Comparison of ENCODE assay signal across 25 cellular contexts in genomic region chr19:32068805-32069204, GRCh38.
"Had no signal": no experiment of that assay in that cellular context is flagged by ENCODE, and none has a peak within 500 bp of the region (broad histone marks: within the 10 kb centered on the region; RNA-seq: fewer than 3 reads in every experiment).

No MANE protein-coding gene starts in this region.

- H3K27ac Mint-ChIP-seq: activated CD4-positive, alpha-beta memory T cell treated with anti-CD3 and anti-CD28 coated beads, Interleukin-2, amount 10 ng/mL, durations not matched to agents 7 days and 5 days; activated CD4-positive, alpha-beta T cell treated with anti-CD3 and anti-CD28 coated beads for 36 hours; activated CD4-positive, alpha-beta T cell treated with anti-CD3 and anti-CD28 coated beads, Interleukin-2, amount 10 ng/mL, durations not matched to agents 24 days and 14 days; activated naive CD4-positive, alpha-beta T cell treated with anti-CD3 and anti-CD28 coated beads, Interleukin-2, amount 10 ng/mL, durations not matched to agents 7 days and 5 days; activated naive CD4-positive, alpha-beta T cell treated with anti-CD3 and anti-CD28 coated beads, Interleukin-2, amount 50 U/mL, for 72 hours; activated naive CD8-positive, alpha-beta T cell treated with anti-CD3 and anti-CD28 coated beads, Interleukin-2, amount 10 ng/mL, durations not matched to agents 7 days and 5 days; activated T-cell treated with anti-CD3 and anti-CD28 coated beads, Interleukin-2, amount 50 U/mL, for 24 hours; activated T-cell treated with anti-CD3 and anti-CD28 coated beads, Interleukin-2, amount 50 U/mL, for 72 hours; dendritic cell treated with granulocyte-macrophage colony-stimulating factor and Interleukin-4, amounts not matched to agents 40 ng/mL and 50 ng/mL, for 4 days; endodermal cell had no signal

- H3K4me1 Mint-ChIP-seq: activated CD4-positive, alpha-beta memory T cell treated with anti-CD3 and anti-CD28 coated beads, Interleukin-2, amount 10 ng/mL, durations not matched to agents 7 days and 5 days; activated CD4-positive, alpha-beta T cell treated with anti-CD3 and anti-CD28 coated beads for 36 hours; activated CD4-positive, alpha-beta T cell treated with anti-CD3 and anti-CD28 coated beads, Interleukin-2, amount 10 ng/mL, durations not matched to agents 24 days and 14 days; activated naive CD4-positive, alpha-beta T cell treated with anti-CD3 and anti-CD28 coated beads, Interleukin-2, amount 10 ng/mL, durations not matched to agents 7 days and 5 days; activated naive CD8-positive, alpha-beta T cell treated with anti-CD3 and anti-CD28 coated beads, Interleukin-2, amount 10 ng/mL, durations not matched to agents 7 days and 5 days; central memory CD8-positive, alpha-beta T cell; endodermal cell had no signal

- H3K4me3 Mint-ChIP-seq: activated CD4-positive, alpha-beta memory T cell treated with anti-CD3 and anti-CD28 coated beads, Interleukin-2, amount 10 ng/mL, durations not matched to agents 7 days and 5 days; activated CD4-positive, alpha-beta T cell treated with anti-CD3 and anti-CD28 coated beads for 36 hours; activated CD4-positive, alpha-beta T cell treated with anti-CD3 and anti-CD28 coated beads, Interleukin-2, amount 10 ng/mL, durations not matched to agents 24 days and 14 days; activated naive CD4-positive, alpha-beta T cell treated with anti-CD3 and anti-CD28 coated beads, Interleukin-2, amount 10 ng/mL, durations not matched to agents 7 days and 5 days; activated naive CD8-positive, alpha-beta T cell treated with anti-CD3 and anti-CD28 coated beads, Interleukin-2, amount 10 ng/mL, durations not matched to agents 7 days and 5 days; activated T-cell treated with anti-CD3 and anti-CD28 coated beads, Interleukin-2, amount 50 U/mL, for 24 hours; activated T-cell treated with anti-CD3 and anti-CD28 coated beads, Interleukin-2, amount 50 U/mL, for 72 hours; central memory CD8-positive, alpha-beta T cell; dendritic cell treated with granulocyte-macrophage colony-stimulating factor and Interleukin-4, amounts not matched to agents 40 ng/mL and 50 ng/mL, for 4 days; endodermal cell had no signal

- H3K36me3 ChIP-seq: ascending aorta, brain microvascular endothelial cell had no signal

- H3K27ac ChIP-seq: ascending aorta, brain microvascular endothelial cell, coronary artery, dorsolateral prefrontal cortex had no signal

- DNase-seq: activated CD4-positive, alpha-beta memory T cell treated with anti-CD3 and anti-CD28 coated beads, Interleukin-2, amount 10 ng/mL, durations not matched to agents 7 days and 5 days; activated CD4-positive, alpha-beta T cell treated with anti-CD3 and anti-CD28 coated beads for 36 hours; activated CD4-positive, alpha-beta T cell treated with anti-CD3 and anti-CD28 coated beads, Interleukin-2, amount 10 ng/mL, durations not matched to agents 24 days and 14 days; activated CD4-positive, CD25-positive, alpha-beta regulatory T cell; activated CD4-positive, CD25-positive, alpha-beta regulatory T cell treated with anti-CD3 and anti-CD28 coated beads, Interleukin-2, amount 50 U/mL, for 72 hours; activated CD8-positive, alpha-beta memory T cell treated with anti-CD3 and anti-CD28 coated beads, Interleukin-2, amount 50 U/mL, for 48 hours; activated gamma-delta T cell; activated naive CD4-positive, alpha-beta T cell; activated naive CD4-positive, alpha-beta T cell treated with anti-CD3 and anti-CD28 coated beads, Interleukin-2, amount 10 ng/mL, durations not matched to agents 7 days and 5 days; activated naive CD8-positive, alpha-beta T cell treated with anti-CD3 and anti-CD28 coated beads, Interleukin-2, amount 10 ng/mL, durations not matched to agents 7 days and 5 days; activated T-cell treated with anti-CD3 and anti-CD28 coated beads for 4 hours; activated T-cell treated with anti-CD3 and anti-CD28 coated beads, Interleukin-2, amount 50 U/mL, for 24 hours; activated T-cell treated with anti-CD3 and anti-CD28 coated beads, Interleukin-2, amount 50 U/mL, for 72 hours; brain microvascular endothelial cell; dorsolateral prefrontal cortex; effector memory CD4-positive, alpha-beta T cell; endodermal cell; foreskin fibroblast; head of caudate nucleus; T-helper 2 cell had no signal

- H3K4me3 ChIP-seq: ascending aorta, coronary artery, dorsolateral prefrontal cortex had no signal

- H3K4me1 ChIP-seq: ascending aorta had no signal

- H3K27me3 ChIP-seq: ascending aorta, brain microvascular endothelial cell had no signal

- H3K36me3 Mint-ChIP-seq: activated naive CD4-positive, alpha-beta T cell treated with anti-CD3 and anti-CD28 coated beads, Interleukin-2, amount 10 ng/mL, durations not matched to agents 7 days and 5 days; activated naive CD4-positive, alpha-beta T cell treated with anti-CD3 and anti-CD28 coated beads, Interleukin-2, amount 50 U/mL, for 72 hours; activated naive CD8-positive, alpha-beta T cell treated with anti-CD3 and anti-CD28 coated beads, Interleukin-2, amount 10 ng/mL, durations not matched to agents 7 days and 5 days had no signal

- H3K9me3 ChIP-seq: ascending aorta had no signal

- H3K27me3 Mint-ChIP-seq: activated CD4-positive, alpha-beta memory T cell treated with anti-CD3 and anti-CD28 coated beads, Interleukin-2, amount 10 ng/mL, durations not matched to agents 7 days and 5 days; activated CD4-positive, alpha-beta T cell treated with anti-CD3 and anti-CD28 coated beads for 36 hours; activated CD4-positive, alpha-beta T cell treated with anti-CD3 and anti-CD28 coated beads, Interleukin-2, amount 10 ng/mL, durations not matched to agents 24 days and 14 days; activated naive CD8-positive, alpha-beta T cell treated with anti-CD3 and anti-CD28 coated beads, Interleukin-2, amount 10 ng/mL, durations not matched to agents 7 days and 5 days; activated T-cell treated with anti-CD3 and anti-CD28 coated beads, Interleukin-2, amount 50 U/mL, for 24 hours; central memory CD8-positive, alpha-beta T cell; dendritic cell treated with granulocyte-macrophage colony-stimulating factor and Interleukin-4, amounts not matched to agents 40 ng/mL and 50 ng/mL, for 4 days had no signal

- H3K9me3 Mint-ChIP-seq: activated CD4-positive, alpha-beta memory T cell treated with anti-CD3 and anti-CD28 coated beads, Interleukin-2, amount 10 ng/mL, durations not matched to agents 7 days and 5 days; activated CD4-positive, alpha-beta T cell treated with anti-CD3 and anti-CD28 coated beads, Interleukin-2, amount 10 ng/mL, durations not matched to agents 24 days and 14 days; activated naive CD4-positive, alpha-beta T cell treated with anti-CD3 and anti-CD28 coated beads, Interleukin-2, amount 10 ng/mL, durations not matched to agents 7 days and 5 days; activated naive CD4-positive, alpha-beta T cell treated with anti-CD3 and anti-CD28 coated beads, Interleukin-2, amount 50 U/mL, for 72 hours; activated naive CD8-positive, alpha-beta T cell treated with anti-CD3 and anti-CD28 coated beads, Interleukin-2, amount 10 ng/mL, durations not matched to agents 7 days and 5 days; activated T-cell treated with anti-CD3 and anti-CD28 coated beads, Interleukin-2, amount 50 U/mL, for 24 hours; activated T-cell treated with anti-CD3 and anti-CD28 coated beads, Interleukin-2, amount 50 U/mL, for 72 hours; central memory CD8-positive, alpha-beta T cell; dendritic cell treated with granulocyte-macrophage colony-stimulating factor and Interleukin-4, amounts not matched to agents 40 ng/mL and 50 ng/mL, for 4 days; endodermal cell had no signal
